Comparison of ENCODE assay signal across 27 cellular contexts in genomic region chr14:85316701-85317100, GRCh38.
DNase-seq lines count a peak whose midpoint lies in the region; ATAC-seq and TF ChIP-seq lines count a peak whose summit lies in the region.
"Had no signal": no experiment of that assay in that cellular context is flagged by ENCODE, and none has a peak within 500 bp of the region (broad histone marks: within the 10 kb centered on the region; RNA-seq: fewer than 3 reads in every experiment).

No MANE protein-coding gene starts in this region.

- TF ChIP-seq RAD21 in SK-N-SH (IDR thresholded peaks at IDR 0.05; ENCODE audit: low read length): no peak

- H3K4me1 ChIP-seq in SK-N-SH (ENCODE audit: control insufficient read depth in 1 of 2, insufficient read depth in 2 of 2, low read depth in 1 of 2, low read length in 1 of 2) (peaks cover 0 to 13% of the 10 kb centered on the region in 2 experiments; a peak in 3 of 4 replicates), ascending aorta (no peaks in the 10 kb centered on the region)
- H3K4me1 ChIP-seq: sigmoid colon, stomach, tibial artery had no signal

- H3K9me3 ChIP-seq in SK-N-SH (no peaks in the 10 kb centered on the region), ascending aorta (no peaks in the 10 kb centered on the region)
- H3K9me3 ChIP-seq: sigmoid colon, SJCRH30, stomach, tibial artery had no signal

- no peak for TF ChIP-seq EP300 in SK-N-SH (IDR thresholded peaks at IDR 0.05; ENCODE audit: borderline replicate concordance in 1 of 2, low read depth in 1 of 2, low read length in 1 of 2)

- H3K27ac Mint-ChIP-seq in HFFc6: peak overlapping the region; percentile 80
- H3K27ac Mint-ChIP-seq: activated naive CD4-positive, alpha-beta T cell treated with anti-CD3 and anti-CD28 coated beads for 36 hours; CD8-positive, alpha-beta memory T cell; effector memory CD8-positive, alpha-beta T cell; progenitor cell of endocrine pancreas had no signal

- H3K27me3 Mint-ChIP-seq in HFFc6 (ENCODE audit: insufficient read depth): no peaks in the 10 kb centered on the region
- H3K27me3 Mint-ChIP-seq: CD8-positive, alpha-beta memory T cell; effector memory CD8-positive, alpha-beta T cell; progenitor cell of endocrine pancreas had no signal

- no peaks in the 10 kb centered on the region for H3K9me2 ChIP-seq in SK-N-SH

- peak overlapping the region; percentile 37 for H3K4me3 Mint-ChIP-seq in HFFc6
- H3K4me3 Mint-ChIP-seq: activated naive CD4-positive, alpha-beta T cell treated with anti-CD3 and anti-CD28 coated beads for 36 hours; CD8-positive, alpha-beta memory T cell; effector memory CD8-positive, alpha-beta T cell had no signal

- no peak overlapping the region for H3K4me2 ChIP-seq in SK-N-SH

- peak overlapping the region; percentile 1; the same call in 1 of the 2 replicates for H3K9ac ChIP-seq in SK-N-SH

- peaks cover 85% of the 10 kb centered on the region for H3K4me1 Mint-ChIP-seq in HFFc6 (ENCODE audit: low read depth)
- H3K4me1 Mint-ChIP-seq: CD8-positive, alpha-beta memory T cell had no signal

- H3K4me3 ChIP-seq in SK-N-SH (ENCODE audit: low read depth in 2 of 2, low read length in 1 of 2): no peak overlapping the region
- no peak overlapping the region for H3K4me3 ChIP-seq in ascending aorta
- H3K4me3 ChIP-seq: coronary artery, sigmoid colon, SJCRH30, stomach, tibial artery had no signal

- no peaks in the 10 kb centered on the region for H3K27me3 ChIP-seq in SK-N-SH (ENCODE audit: insufficient read depth)
- H3K27me3 ChIP-seq in ascending aorta: no peaks in the 10 kb centered on the region
- H3K27me3 ChIP-seq: sigmoid colon, SJCRH30, stomach, tibial artery had no signal

- peak; percentile 71 for DNase-seq in HFFc6
- no peak for DNase-seq in SK-N-SH
- DNase-seq in fibroblast of peridontal ligament (ENCODE audit: extremely low read depth): peak; percentile 35
- no peak for DNase-seq in ascending aorta (ENCODE audit: low spot score in 2 of 2)
- no peak for DNase-seq in SW480 (ENCODE audit: low spot score)
- DNase-seq: activated CD4-positive, alpha-beta T cell treated with anti-CD3 and anti-CD28 coated beads for 48 hours; activated naive CD4-positive, alpha-beta T cell treated with anti-CD3 and anti-CD28 coated beads for 36 hours; activated T-cell treated with anti-CD3 and anti-CD28 coated beads, Interleukin-2, amount 50 U/mL, for 48 hours; amygdala; CD8-positive, alpha-beta memory T cell; effector memory CD8-positive, alpha-beta T cell; GF-D8; KG1; NCI-H1694; NCI-H510A treated with DMSO at 0.1 percent for 48 hours; sigmoid colon; SJCRH30; stimulated activated CD8-positive, alpha-beta memory T cell treated with anti-CD3 and anti-CD28 coated beads, Interleukin-4, amount 100 ng/mL, for 48 hours; stomach; T-helper 2 cell; tibial artery had no signal

- intact Hi-C loops in ascending aorta (cut with DNase I): no loop called here

- no peaks in the 10 kb centered on the region for H4K20me1 ChIP-seq in SK-N-SH (ENCODE audit: insufficient read depth)

- H3K36me3 Mint-ChIP-seq in HFFc6 (ENCODE audit: low read depth): no peaks in the 10 kb centered on the region
- H3K36me3 Mint-ChIP-seq: CD8-positive, alpha-beta memory T cell had no signal

- ATAC-seq in HG02970 (IDR thresholded peaks at IDR 0.05; ENCODE audit: low FRiP score, unreplicated experiment) (no peak), HG03097 (IDR thresholded peaks at IDR 0.05; ENCODE audit: low FRiP score, unreplicated experiment) (no peak)
- ATAC-seq: effector memory CD8-positive, alpha-beta T cell; esophagus mucosa; Panc1 had no signal

- TF ChIP-seq CTCF in HFFc6 (IDR thresholded peaks at IDR 0.05) (no peak), SK-N-SH (IDR thresholded peaks at IDR 0.05) (no peak), ascending aorta (IDR thresholded peaks at IDR 0.05) (no peak)

- WGBS in SK-N-SH (ENCODE audit: low lambda C conversion rate): 19% methylated on average over 2 of the region's 2 CpGs

- CTCF ChIA-PET in SK-N-SH (lab: Yijun Ruan, JAX): no interaction called here

- peaks cover 35% of the 10 kb centered on the region for H3F3A ChIP-seq in SK-N-SH (replicated peaks; ENCODE audit: insufficient read depth)

- H3K36me3 ChIP-seq in SK-N-SH (replicated peaks in 1 of 2; ENCODE audit: control insufficient read depth in 1 of 2, insufficient read depth in 2 of 2, low read length in 1 of 2) (no peaks in the 10 kb centered on the region), ascending aorta (no peaks in the 10 kb centered on the region)
- H3K36me3 ChIP-seq: sigmoid colon, SJCRH30, stomach, tibial artery had no signal

- POLR2A ChIA-PET in SK-N-SH (lab: Yijun Ruan, JAX): no interaction called here

- H3K27ac ChIP-seq in SK-N-SH (ENCODE audit: low read depth in 2 of 2, low read length in 1 of 2): peak overlapping the region in 1 of 2 experiments; percentile 55; a peak in 3 of 4 replicates
- H3K27ac ChIP-seq in ascending aorta: no peak overlapping the region
- H3K27ac ChIP-seq: coronary artery, sigmoid colon, SJCRH30, stomach, tibial artery had no signal

- no peaks in the 10 kb centered on the region for H3K79me2 ChIP-seq in SK-N-SH (ENCODE audit: insufficient read depth)

- H3K9me3 Mint-ChIP-seq in HFFc6: no peaks in the 10 kb centered on the region

- H2AFZ ChIP-seq in SK-N-SH (ENCODE audit: low read depth): peak overlapping the region; percentile 78; the same call in 1 of the 2 replicates

TF ChIP-seq in SK-N-SH, 30 proteins besides CTCF, POLR2A, EP300 and RAD21:
- TF ChIP-seq, protein P1, sequence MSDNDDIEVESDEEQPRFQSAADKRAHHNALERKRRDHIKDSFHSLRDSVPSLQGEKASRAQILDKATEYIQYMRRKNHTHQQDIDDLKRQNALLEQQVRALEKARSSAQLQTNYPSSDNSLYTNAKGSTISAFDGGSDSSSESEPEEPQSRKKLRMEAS (IDR thresholded peaks at IDR 0.05; ENCODE audit: low read depth): no peak
- TF ChIP-seq NRF1 (IDR thresholded peaks at IDR 0.05; ENCODE audit: low read depth, low read length) (no peak), TCF12 (IDR thresholded peaks at IDR 0.05) (no peak), FOXJ3 (CRISPR knock-in tag; IDR thresholded peaks at IDR 0.05) (no peak)
- TF ChIP-seq, protein P2, sequence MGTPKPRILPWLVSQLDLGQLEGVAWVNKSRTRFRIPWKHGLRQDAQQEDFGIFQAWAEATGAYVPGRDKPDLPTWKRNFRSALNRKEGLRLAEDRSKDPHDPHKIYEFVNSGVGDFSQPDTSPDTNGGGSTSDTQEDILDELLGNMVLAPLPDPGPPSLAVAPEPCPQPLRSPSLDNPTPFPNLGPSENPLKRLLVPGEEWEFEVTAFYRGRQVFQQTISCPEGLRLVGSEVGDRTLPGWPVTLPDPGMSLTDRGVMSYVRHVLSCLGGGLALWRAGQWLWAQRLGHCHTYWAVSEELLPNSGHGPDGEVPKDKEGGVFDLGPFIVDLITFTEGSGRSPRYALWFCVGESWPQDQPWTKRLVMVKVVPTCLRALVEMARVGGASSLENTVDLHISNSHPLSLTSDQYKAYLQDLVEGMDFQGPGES (IDR thresholded peaks at IDR 0.05; ENCODE audit: low read depth, low read length): no peak

Comparison
In these comparisons a context has a peak if more than half of its experiments do, and no peak if none do; other contexts are left out.
1. DNase-seq: peak in HFFc6 (single experiment) and fibroblast of peridontal ligament (single experiment); none in SK-N-SH (single experiment), ascending aorta (0 of 2) and SW480 (single experiment).